In the genomic region with DNA sequence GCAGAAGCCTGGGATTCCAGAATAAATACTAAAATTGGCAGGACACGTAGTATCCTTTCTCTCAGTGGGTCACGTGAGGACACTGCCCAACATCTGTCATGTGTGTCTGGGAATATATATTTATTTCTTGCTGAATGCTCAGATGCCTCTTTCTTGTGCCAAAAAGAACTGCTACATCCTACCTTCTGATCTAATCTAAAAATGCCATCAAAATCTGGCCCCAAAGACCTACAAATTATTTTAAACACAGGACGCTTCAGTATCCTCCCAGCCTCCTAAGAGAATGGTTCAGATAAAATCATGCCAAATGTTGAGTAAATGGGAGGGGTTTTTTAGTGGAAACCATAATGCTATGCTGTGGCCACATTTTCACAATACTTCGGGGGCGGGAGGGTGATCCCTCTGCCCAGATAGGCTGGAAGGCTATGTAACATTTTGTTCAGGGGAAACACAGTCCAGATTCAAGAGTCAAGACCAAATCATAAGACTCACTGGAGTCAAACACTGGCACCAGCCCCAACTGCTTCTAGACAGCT, we compare ENCODE assay signal across 9 cellular contexts. TPM values are rescaled to one million over a fixed set of nuclear protein-coding genes. Genes with fewer than 3 reads are reported as not detected.
DNase-seq lines count a peak whose midpoint lies in the region; ATAC-seq and TF ChIP-seq lines count a peak whose summit lies in the region.
"Had no signal": no experiment of that assay in that cellular context is flagged by ENCODE, and none has a peak within 500 bp of the region (broad histone marks: within the 10 kb centered on the region; RNA-seq: fewer than 3 reads in every experiment).

No MANE protein-coding gene starts in this region.

- peaks cover 0 to 2% (median 0%) of the 10 kb centered on the region in 7 donors for H3K9me3 Mint-ChIP-seq in CD14-positive monocyte

- H3K27ac ChIP-seq in RWPE2 (ENCODE audit: poor library complexity, severe bottlenecking) (peak overlapping the region; percentile 36), psoas muscle (peak overlapping the region; percentile 94)

- in situ Hi-C loops in ACHN (cut with HindIII; ENCODE audit: low pct_ligation_motif_present, low pct_unique_long_range_greater_than_20kb, low sequenced_read_pairs): no loop called here

- H3K27me3 ChIP-seq in RWPE2 (ENCODE audit: insufficient read depth, poor library complexity, severe bottlenecking) (no peaks in the 10 kb centered on the region), psoas muscle (ENCODE audit: insufficient read depth in 3 of 3, low read length in 2 of 3) (no peaks in the 10 kb centered on the region)

- H3K9me3 ChIP-seq in RWPE2 (ENCODE audit: severe bottlenecking) (no peaks in the 10 kb centered on the region), psoas muscle (no peaks in the 10 kb centered on the region)

- no peak overlapping the region for H3K4me3 Mint-ChIP-seq in CD14-positive monocyte

- intact Hi-C loops in CD14-positive monocyte (cut with micrococcal nuclease) (loop anchor here in 1 of 2 donors (10.0 kb wide), 2 partner anchors 129 to 289 kb away; a partner anchor contains a TSS), psoas muscle (cut with DNase I) (loop anchor here (2.0 to 10.0 kb wide), 2 partner anchors 15 to 59 kb away; no protein-coding TSS in a partner anchor)

- ATAC-seq in RWPE2 (ENCODE audit: low read depth) (peak; percentile 50; the same call in 2 of the 3 replicates), psoas muscle (peak in 3 of 4 donors; percentile 61 to 71 (median 63))

- WGBS in psoas muscle, 3 donors: 2 to 4% (median 2%) methylated on average over 5 of the region's 5 CpGs

- H3K4me1 ChIP-seq in RWPE2 (ENCODE audit: insufficient read depth, poor library complexity, severe bottlenecking) (peaks cover 21% of the 10 kb centered on the region), psoas muscle (peaks cover 59% of the 10 kb centered on the region)

- H3K4me3 ChIP-seq in RWPE2 (ENCODE audit: severe bottlenecking): no peak overlapping the region
- no peak overlapping the region for H3K4me3 ChIP-seq in fibroblast of mammary gland (ENCODE audit: control insufficient read depth, low read depth, low read length)
- H3K4me3 ChIP-seq in psoas muscle: no peak overlapping the region

- peaks cover 8% of the 10 kb centered on the region for H3K4me1 Mint-ChIP-seq in CD14-positive monocyte

- no peak for DNase-seq in CD14-positive monocyte (ENCODE audit: low spot score)
- DNase-seq in RWPE2 (ENCODE audit: low spot score): no peak
- DNase-seq in fibroblast of mammary gland (ENCODE audit: low read depth): peak; percentile 97
- peak; percentile 83 to 90 for DNase-seq in psoas muscle
- no peak for DNase-seq in NOMO-1 treated with DMSO at 0.1 percent for 48 hours (lab: John Stamatoyannopoulos, UW; ENCODE audit: unreplicated experiment)
- DNase-seq in HPDE6-E6E7 (ENCODE audit: extremely low spot score): no peak
- DNase-seq in ACHN: no peak
- no peak for DNase-seq in activated CD4-positive, alpha-beta T cell treated with anti-CD3 and anti-CD28 coated beads for 4 hours
- DNase-seq: activated T-cell treated with anti-CD3 and anti-CD28 coated beads, Interleukin-2, amount 50 U/mL, for 1 hour had no signal

- H3K27ac Mint-ChIP-seq in CD14-positive monocyte: peak overlapping the region in 5 of 7 donors; percentile 9 to 64 (median 37)

- no peaks in the 10 kb centered on the region for H3K27me3 Mint-ChIP-seq in CD14-positive monocyte (ENCODE audit: low read depth in 3 of 3)

- H3K36me3 Mint-ChIP-seq in CD14-positive monocyte: peaks cover 70 to 90% of the 10 kb centered on the region in 2 donors

- H3K36me3 ChIP-seq in RWPE2 (ENCODE audit: low read depth) (peaks cover 16% of the 10 kb centered on the region), psoas muscle (ENCODE audit: insufficient read depth in 1 of 2, low read depth in 1 of 2) (peaks cover 0 to 47% of the 10 kb centered on the region in 2 donors)

- TF ChIP-seq CTCF in CD14-positive monocyte (IDR thresholded peaks at IDR 0.05) (no peak), RWPE2 (IDR thresholded peaks at IDR 0.05; ENCODE audit: poor library complexity, severe bottlenecking) (no peak), fibroblast of mammary gland (conservative IDR thresholded peaks at IDR 0.05; ENCODE audit: control insufficient read depth, insufficient read depth, low read depth, low read length) (no peak), psoas muscle (IDR thresholded peaks at IDR 0.05) (no peak)

RNA-seq across cellular contexts. Expression of a gene that starts 22.9 kb away (rescaled TPM):
- polyA plus RNA-seq in CD14-positive monocyte: not detected
- 100 to 1,000 TPM; 478 to 710 (median 557) TPM for total RNA-seq in psoas muscle
- 100 to 1,000 TPM; 182 to 495 (median 236) TPM for polyA plus RNA-seq in psoas muscle

RNA-seq across cellular contexts. Expression of a gene that starts 52.7 kb away (rescaled TPM):
- polyA plus RNA-seq in CD14-positive monocyte (not detected), psoas muscle (10 to 100 TPM in 1 of 3 donors, 1 to 10 TPM in 2; 5.4 to 10.7 (median 9.7) TPM)
- total RNA-seq in psoas muscle: 10 to 100 TPM in 1 of 4 donors, 1 to 10 TPM in 3; 6.4 to 14.8 (median 6.8) TPM

RNA-seq across cellular contexts. Expression of a gene that starts 56.1 kb away (rescaled TPM):
- polyA plus RNA-seq in CD14-positive monocyte: 1 to 10 TPM; 3.1 to 4.4 TPM
- 10 to 100 TPM; 26.4 to 39.4 (median 31.5) TPM for total RNA-seq in psoas muscle
- polyA plus RNA-seq in psoas muscle: 10 to 100 TPM; 24.3 to 46.0 (median 35.2) TPM

Comparison
In these comparisons a context has a peak if more than half of its experiments do, and no peak if none do; other contexts are left out.
1. DNase-seq: peak in fibroblast of mammary gland (single experiment) and psoas muscle (2 of 2); none in CD14-positive monocyte (single experiment), RWPE2 (single experiment), NOMO-1 treated with DMSO at 0.1 percent for 48 hours (single experiment), HPDE6-E6E7 (single experiment), ACHN (single experiment) and activated CD4-positive, alpha-beta T cell treated with anti-CD3 and anti-CD28 coated beads for 4 hours (0 of 2).
2. RNA of a gene that starts 22.9 kb away (polyA plus RNA-seq): 182 to 495 TPM in psoas muscle; not detected in CD14-positive monocyte; every median in the first group is over 100 times any median in the second.
3. RNA of a gene that starts 52.7 kb away (polyA plus RNA-seq): 5.4 to 10.7 TPM in psoas muscle; not detected in CD14-positive monocyte; every median in the first group is over 4 times any median in the second.
4. RNA of a gene that starts 56.1 kb away (polyA plus RNA-seq): 24.3 to 46.0 TPM in psoas muscle; 3.1 to 4.4 TPM in CD14-positive monocyte; every median in the first group is over 4 times any median in the second.